In the genomic region with DNA sequence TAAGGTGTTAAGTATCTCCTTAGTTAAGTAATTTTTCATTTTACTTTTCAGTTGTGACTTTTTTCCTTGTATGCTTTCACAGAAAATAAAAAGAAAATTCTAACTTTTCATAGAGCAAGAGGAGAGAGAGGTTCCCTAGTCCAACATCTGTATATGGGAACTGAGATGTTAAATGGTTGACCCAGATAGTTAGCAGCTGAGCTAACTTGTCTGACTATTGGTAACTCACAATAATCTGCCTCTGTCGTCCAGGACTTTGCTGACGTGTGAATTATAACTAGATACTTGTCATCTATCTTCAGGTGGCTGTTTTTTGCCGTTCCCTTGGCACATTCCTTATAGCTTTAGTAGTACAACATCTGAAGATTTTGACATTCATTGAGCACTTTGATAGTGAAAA, we compare ENCODE assay signal across 31 cellular contexts.
"Had no signal": no experiment of that assay in that cellular context is flagged by ENCODE, and none has a peak within 500 bp of the region (broad histone marks: within the 10 kb centered on the region; RNA-seq: fewer than 3 reads in every experiment).

No MANE protein-coding gene starts in this region.

- H3K9me3 ChIP-seq: colonic mucosa, mucosa of descending colon, pancreas, prostate gland, thoracic aorta had no signal

- H3K9me3 Mint-ChIP-seq: activated B cell treated with CpG ODN at 0.5 μM for 24 hours; activated CD8-positive, alpha-beta T cell treated with anti-CD3 and anti-CD28 coated beads for 36 hours; activated T-helper 2 cell treated with anti-CD3 and anti-CD28 coated beads, Interferon-gamma antibody, Interleukin-2, Interleukin-4, amounts not matched to agents 10 μg/mL and 5 μg/mL and 100 μg/mL, durations not matched to agents 14 hours and 24 hours and 36 hours; nephron progenitor cell; stimulated activated effector memory CD8-positive, alpha-beta T cell treated with anti-CD3 and anti-CD28 coated beads, Interleukin-12 subunit alpha, Interleukin-12 subunit beta, amount 100 ng/mL, for 72 hours; stimulated activated naive CD8-positive, alpha-beta T cell treated with anti-CD3 and anti-CD28 coated beads, Interleukin-15, Interleukin-2, amounts not matched to agents 100 ng/mL and 50 ng/mL, for 24 hours; T-helper 2 cell treated with Interferon-gamma antibody and Interleukin-4, amounts not matched to agents 5 μg/mL and 100 μg/mL, for 36 hours had no signal

- H3K27ac ChIP-seq: colonic mucosa, heart left ventricle, pancreas, prostate gland, skin epidermis, thoracic aorta had no signal

- FAIRE-seq: urothelium cell line had no signal

- DNase-seq: activated B cell treated with CpG ODN at 0.5 μM for 24 hours; activated CD4-positive, alpha-beta T cell treated with anti-CD3 and anti-CD28 coated beads, Interleukin-2, amount 50 U/mL, for 1 hour; activated CD8-positive, alpha-beta memory T cell treated with anti-CD3 and anti-CD28 coated beads, Interleukin-2, amount 10 ng/mL, durations not matched to agents 7 days and 5 days; activated CD8-positive, alpha-beta T cell treated with anti-CD3 and anti-CD28 coated beads for 36 hours; activated T-cell treated with anti-CD3 and anti-CD28 coated beads, Interleukin-2, amount 50 U/mL, for 48 hours; anterior cingulate cortex; cerebellar nuclear complex; colonic mucosa; effector CD8-positive, alpha-beta T cell; erythroblast; foreskin fibroblast; heart left ventricle; kidney glomerular epithelial cell; mucosa of descending colon; nephron progenitor cell; pancreas; retina; stimulated activated CD4-positive, alpha-beta T cell treated with anti-CD3 and anti-CD28 coated beads, Interleukin-4, amount 100 ng/mL, for 24 hours; trophoblast cell had no signal

- H3K4me3 Mint-ChIP-seq: activated B cell treated with CpG ODN at 0.5 μM for 24 hours; activated CD8-positive, alpha-beta memory T cell treated with anti-CD3 and anti-CD28 coated beads, Interleukin-2, amount 10 ng/mL, durations not matched to agents 7 days and 5 days; activated CD8-positive, alpha-beta T cell treated with anti-CD3 and anti-CD28 coated beads for 36 hours; nephron progenitor cell; stimulated activated effector memory CD8-positive, alpha-beta T cell treated with anti-CD3 and anti-CD28 coated beads, Interleukin-12 subunit alpha, Interleukin-12 subunit beta, amount 100 ng/mL, for 72 hours; stimulated activated naive CD8-positive, alpha-beta T cell treated with anti-CD3 and anti-CD28 coated beads, Interleukin-15, Interleukin-2, amounts not matched to agents 100 ng/mL and 50 ng/mL, for 24 hours; T-helper 2 cell treated with Interferon-gamma antibody and Interleukin-4, amounts not matched to agents 5 μg/mL and 100 μg/mL, for 36 hours had no signal

- H3K4me3 ChIP-seq: colonic mucosa, heart left ventricle, lung, mucosa of descending colon, pancreas, prostate gland, skin epidermis, thoracic aorta had no signal

- ATAC-seq: activated CD8-positive, alpha-beta memory T cell treated with anti-CD3 and anti-CD28 coated beads, Interleukin-2, amount 10 ng/mL, durations not matched to agents 7 days and 5 days; activated CD8-positive, alpha-beta T cell treated with anti-CD3 and anti-CD28 coated beads for 36 hours; activated naive CD4-positive, alpha-beta T cell treated with anti-CD3 and anti-CD28 coated beads, Interleukin-2, amount 50 U/mL, for 72 hours; heart left ventricle; left lobe of liver; mucosa of descending colon; pancreas; sciatic nerve; stimulated activated effector memory CD8-positive, alpha-beta T cell treated with anti-CD3 and anti-CD28 coated beads, Interleukin-12 subunit alpha, Interleukin-12 subunit beta, amount 100 ng/mL, for 72 hours had no signal

- H3K4me1 Mint-ChIP-seq: nephron progenitor cell had no signal

- H3K36me3 Mint-ChIP-seq: stimulated activated effector memory CD8-positive, alpha-beta T cell treated with anti-CD3 and anti-CD28 coated beads, Interleukin-12 subunit alpha, Interleukin-12 subunit beta, amount 100 ng/mL, for 72 hours had no signal

- H3K27me3 Mint-ChIP-seq: activated B cell treated with CpG ODN at 0.5 μM for 24 hours; activated CD8-positive, alpha-beta memory T cell treated with anti-CD3 and anti-CD28 coated beads, Interleukin-2, amount 10 ng/mL, durations not matched to agents 7 days and 5 days; activated CD8-positive, alpha-beta T cell treated with anti-CD3 and anti-CD28 coated beads for 36 hours; stimulated activated naive CD8-positive, alpha-beta T cell treated with anti-CD3 and anti-CD28 coated beads, Interleukin-15, Interleukin-2, amounts not matched to agents 100 ng/mL and 50 ng/mL, for 24 hours had no signal

- H3K27ac Mint-ChIP-seq: activated B cell treated with CpG ODN at 0.5 μM for 24 hours; activated CD8-positive, alpha-beta memory T cell treated with anti-CD3 and anti-CD28 coated beads, Interleukin-2, amount 10 ng/mL, durations not matched to agents 7 days and 5 days; activated CD8-positive, alpha-beta T cell treated with anti-CD3 and anti-CD28 coated beads for 36 hours; activated naive CD4-positive, alpha-beta T cell treated with anti-CD3 and anti-CD28 coated beads, Interleukin-2, amount 50 U/mL, for 72 hours; activated T-helper 2 cell treated with anti-CD3 and anti-CD28 coated beads, Interferon-gamma antibody, Interleukin-2, Interleukin-4, amounts not matched to agents 10 μg/mL and 5 μg/mL and 100 μg/mL, durations not matched to agents 14 hours and 24 hours and 36 hours; nephron progenitor cell; stimulated activated naive CD8-positive, alpha-beta T cell treated with anti-CD3 and anti-CD28 coated beads, Interleukin-15, Interleukin-2, amounts not matched to agents 100 ng/mL and 50 ng/mL, for 24 hours; T-helper 2 cell treated with Interferon-gamma antibody and Interleukin-4, amounts not matched to agents 5 μg/mL and 100 μg/mL, for 36 hours had no signal

- H3K27me3 ChIP-seq: colonic mucosa, heart left ventricle, pancreas had no signal

- H3K4me1 ChIP-seq: colonic mucosa, pancreas, prostate gland had no signal

- H3K36me3 ChIP-seq: colonic mucosa, pancreas, prostate gland, thoracic aorta had no signal
